Comparison of ENCODE assay signal across 33 cellular contexts in the genomic region with DNA sequence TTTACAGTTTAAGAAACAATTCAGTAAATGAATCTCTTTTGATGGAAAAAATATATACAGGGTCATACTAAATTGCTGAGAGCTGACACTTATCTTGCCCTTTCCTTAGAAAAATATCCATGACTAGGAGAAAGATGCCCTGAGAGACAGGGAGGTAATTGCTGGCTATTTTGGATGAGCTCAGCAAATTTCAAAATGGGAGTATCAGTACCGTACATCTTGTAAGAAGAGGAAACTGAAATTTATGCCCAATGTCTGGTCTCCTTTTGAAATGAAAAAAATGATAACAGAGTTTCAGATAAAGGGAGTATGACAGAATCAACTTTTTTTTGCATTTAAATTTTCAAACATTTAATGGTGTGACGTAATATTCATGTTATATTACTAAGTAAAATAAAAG.
"Had no signal": no experiment of that assay in that cellular context is flagged by ENCODE, and none has a peak within 500 bp of the region (broad histone marks: within the 10 kb centered on the region; RNA-seq: fewer than 3 reads in every experiment).

No MANE protein-coding gene starts in this region.

- FAIRE-seq: endometrium, endothelial cell of umbilical vein had no signal

- H3K27ac Mint-ChIP-seq: activated CD4-positive, alpha-beta memory T cell treated with anti-CD3 and anti-CD28 coated beads for 36 hours; activated CD4-positive, alpha-beta T cell treated with anti-CD3 and anti-CD28 coated beads for 36 hours; activated CD4-positive, alpha-beta T cell treated with anti-CD3 and anti-CD28 coated beads, Interleukin-2, amount 10 ng/mL, durations not matched to agents 24 days and 14 days; activated CD8-positive, alpha-beta memory T cell treated with anti-CD3 and anti-CD28 coated beads, Interleukin-2, amount 10 ng/mL, durations not matched to agents 7 days and 5 days; activated CD8-positive, alpha-beta T cell treated with anti-CD3 and anti-CD28 coated beads, Interleukin-2, amount 10 ng/mL, durations not matched to agents 7 days and 5 days; activated naive CD4-positive, alpha-beta T cell treated with anti-CD3 and anti-CD28 coated beads for 36 hours; activated naive CD4-positive, alpha-beta T cell treated with anti-CD3 and anti-CD28 coated beads, Interleukin-2, amount 50 U/mL, for 24 hours; activated naive CD8-positive, alpha-beta T cell treated with anti-CD3 and anti-CD28 coated beads for 36 hours; activated naive CD8-positive, alpha-beta T cell treated with anti-CD3 and anti-CD28 coated beads, Interleukin-2, amount 50 U/mL, for 24 hours; activated T-cell treated with anti-CD3 and anti-CD28 coated beads, Interleukin-2, amount 50 U/mL, for 24 hours; activated T-cell treated with anti-CD3 and anti-CD28 coated beads, Interleukin-2, amount 50 U/mL, for 72 hours; brain; T-helper 17 cell; T-helper 2 cell treated with Interferon-gamma antibody and Interleukin-4, amounts not matched to agents 5 μg/mL and 100 μg/mL, for 36 hours had no signal

- H3K9me3 ChIP-seq: ascending aorta, breast epithelium, colonic mucosa had no signal

- ATAC-seq: activated CD4-positive, alpha-beta T cell treated with anti-CD3 and anti-CD28 coated beads for 36 hours; activated CD8-positive, alpha-beta memory T cell treated with anti-CD3 and anti-CD28 coated beads, Interleukin-2, amount 10 ng/mL, durations not matched to agents 7 days and 5 days; activated CD8-positive, alpha-beta T cell treated with anti-CD3 and anti-CD28 coated beads, Interleukin-2, amount 10 ng/mL, durations not matched to agents 7 days and 5 days; activated naive CD8-positive, alpha-beta T cell treated with anti-CD3 and anti-CD28 coated beads, Interleukin-2, amount 50 U/mL, for 24 hours; activated T-cell treated with anti-CD3 and anti-CD28 coated beads, Interleukin-2, amount 50 U/mL, for 72 hours; T-helper 17 cell had no signal

- H3K36me3 ChIP-seq: ascending aorta, breast epithelium, cardiac muscle cell, colonic mucosa, esophagus squamous epithelium had no signal

- H3K27me3 Mint-ChIP-seq: activated CD4-positive, alpha-beta memory T cell treated with anti-CD3 and anti-CD28 coated beads for 36 hours; activated CD4-positive, alpha-beta T cell treated with anti-CD3 and anti-CD28 coated beads for 36 hours; activated CD4-positive, alpha-beta T cell treated with anti-CD3 and anti-CD28 coated beads, Interleukin-2, amount 10 ng/mL, durations not matched to agents 24 days and 14 days; activated CD8-positive, alpha-beta memory T cell treated with anti-CD3 and anti-CD28 coated beads, Interleukin-2, amount 10 ng/mL, durations not matched to agents 7 days and 5 days; activated naive CD4-positive, alpha-beta T cell treated with anti-CD3 and anti-CD28 coated beads, Interleukin-2, amount 50 U/mL, for 24 hours; activated naive CD8-positive, alpha-beta T cell treated with anti-CD3 and anti-CD28 coated beads for 36 hours; activated naive CD8-positive, alpha-beta T cell treated with anti-CD3 and anti-CD28 coated beads, Interleukin-2, amount 50 U/mL, for 24 hours; activated T-cell treated with anti-CD3 and anti-CD28 coated beads, Interleukin-2, amount 50 U/mL, for 24 hours; brain; T-helper 17 cell had no signal

- H3K4me3 Mint-ChIP-seq: activated CD4-positive, alpha-beta memory T cell treated with anti-CD3 and anti-CD28 coated beads for 36 hours; activated CD4-positive, alpha-beta T cell treated with anti-CD3 and anti-CD28 coated beads for 36 hours; activated CD4-positive, alpha-beta T cell treated with anti-CD3 and anti-CD28 coated beads, Interleukin-2, amount 10 ng/mL, durations not matched to agents 24 days and 14 days; activated CD8-positive, alpha-beta memory T cell treated with anti-CD3 and anti-CD28 coated beads, Interleukin-2, amount 10 ng/mL, durations not matched to agents 7 days and 5 days; activated CD8-positive, alpha-beta T cell treated with anti-CD3 and anti-CD28 coated beads, Interleukin-2, amount 10 ng/mL, durations not matched to agents 7 days and 5 days; activated naive CD4-positive, alpha-beta T cell treated with anti-CD3 and anti-CD28 coated beads for 36 hours; activated naive CD4-positive, alpha-beta T cell treated with anti-CD3 and anti-CD28 coated beads, Interleukin-2, amount 50 U/mL, for 24 hours; activated naive CD8-positive, alpha-beta T cell treated with anti-CD3 and anti-CD28 coated beads for 36 hours; activated naive CD8-positive, alpha-beta T cell treated with anti-CD3 and anti-CD28 coated beads, Interleukin-2, amount 50 U/mL, for 24 hours; activated T-cell treated with anti-CD3 and anti-CD28 coated beads, Interleukin-2, amount 50 U/mL, for 24 hours; activated T-cell treated with anti-CD3 and anti-CD28 coated beads, Interleukin-2, amount 50 U/mL, for 72 hours; T-helper 17 cell; T-helper 2 cell treated with Interferon-gamma antibody and Interleukin-4, amounts not matched to agents 5 μg/mL and 100 μg/mL, for 36 hours had no signal

- H3K4me3 ChIP-seq: ascending aorta, breast epithelium, cardiac muscle cell, colonic mucosa, esophagus squamous epithelium had no signal

- H3K36me3 Mint-ChIP-seq: activated CD4-positive, alpha-beta memory T cell treated with anti-CD3 and anti-CD28 coated beads for 36 hours; activated CD8-positive, alpha-beta memory T cell treated with anti-CD3 and anti-CD28 coated beads, Interleukin-2, amount 10 ng/mL, durations not matched to agents 7 days and 5 days; activated naive CD4-positive, alpha-beta T cell treated with anti-CD3 and anti-CD28 coated beads, Interleukin-2, amount 50 U/mL, for 24 hours; activated naive CD8-positive, alpha-beta T cell treated with anti-CD3 and anti-CD28 coated beads for 36 hours; brain had no signal

- H3K27ac ChIP-seq: ascending aorta, breast epithelium, cardiac muscle cell, colonic mucosa, epithelial cell of prostate, esophagus squamous epithelium had no signal

- H3K4me1 ChIP-seq: ascending aorta, breast epithelium, colonic mucosa, esophagus squamous epithelium had no signal

- H3K4me1 Mint-ChIP-seq: activated CD4-positive, alpha-beta T cell treated with anti-CD3 and anti-CD28 coated beads for 36 hours; activated CD4-positive, alpha-beta T cell treated with anti-CD3 and anti-CD28 coated beads, Interleukin-2, amount 10 ng/mL, durations not matched to agents 24 days and 14 days; activated CD8-positive, alpha-beta memory T cell treated with anti-CD3 and anti-CD28 coated beads, Interleukin-2, amount 10 ng/mL, durations not matched to agents 7 days and 5 days; activated naive CD4-positive, alpha-beta T cell treated with anti-CD3 and anti-CD28 coated beads, Interleukin-2, amount 50 U/mL, for 24 hours; activated naive CD8-positive, alpha-beta T cell treated with anti-CD3 and anti-CD28 coated beads for 36 hours; activated naive CD8-positive, alpha-beta T cell treated with anti-CD3 and anti-CD28 coated beads, Interleukin-2, amount 50 U/mL, for 24 hours; brain; T-helper 17 cell had no signal

- H3K9me3 Mint-ChIP-seq: brain had no signal

- H3K27me3 ChIP-seq: ascending aorta, breast epithelium, cardiac muscle cell, colonic mucosa, esophagus squamous epithelium had no signal

- DNase-seq: activated CD4-positive, alpha-beta memory T cell treated with anti-CD3 and anti-CD28 coated beads for 36 hours; activated CD4-positive, alpha-beta T cell treated with anti-CD3 and anti-CD28 coated beads for 36 hours; activated CD4-positive, alpha-beta T cell treated with anti-CD3 and anti-CD28 coated beads, Interleukin-2, amount 10 ng/mL, durations not matched to agents 24 days and 14 days; activated CD4-positive, CD25-positive, alpha-beta regulatory T cell; activated CD4-positive, CD25-positive, alpha-beta regulatory T cell treated with anti-CD3 and anti-CD28 coated beads, Interleukin-2, amount 50 U/mL, for 72 hours; activated CD8-positive, alpha-beta memory T cell treated with anti-CD3 and anti-CD28 coated beads, Interleukin-2, amount 10 ng/mL, durations not matched to agents 7 days and 5 days; activated CD8-positive, alpha-beta memory T cell treated with anti-CD3 and anti-CD28 coated beads, Interleukin-2, amount 50 U/mL, for 4 hours; activated CD8-positive, alpha-beta T cell treated with anti-CD3 and anti-CD28 coated beads, Interleukin-2, amount 10 ng/mL, durations not matched to agents 7 days and 5 days; activated effector memory CD4-positive, alpha-beta T cell treated with anti-CD3 and anti-CD28 coated beads, Interleukin-2, amount 50 U/mL, for 16 hours; activated naive CD4-positive, alpha-beta T cell treated with anti-CD3 and anti-CD28 coated beads for 36 hours; activated naive CD8-positive, alpha-beta T cell treated with anti-CD3 and anti-CD28 coated beads for 36 hours; activated naive CD8-positive, alpha-beta T cell treated with anti-CD3 and anti-CD28 coated beads, Interleukin-2, amount 50 U/mL, for 24 hours; activated T-cell treated with anti-CD3 and anti-CD28 coated beads for 4 hours; activated T-cell treated with anti-CD3 and anti-CD28 coated beads, Interleukin-2, amount 50 U/mL, for 24 hours; activated T-cell treated with anti-CD3 and anti-CD28 coated beads, Interleukin-2, amount 50 U/mL, for 72 hours; central memory CD4-positive, alpha-beta T cell; cerebellar nuclear complex; colonic mucosa; effector CD8-positive, alpha-beta T cell; esophagus squamous epithelium; foreskin melanocyte; head of caudate nucleus; hippocampal formation; T-helper 17 cell had no signal
